Comparison of ENCODE assay signal across 9 cellular contexts in the genomic region with DNA sequence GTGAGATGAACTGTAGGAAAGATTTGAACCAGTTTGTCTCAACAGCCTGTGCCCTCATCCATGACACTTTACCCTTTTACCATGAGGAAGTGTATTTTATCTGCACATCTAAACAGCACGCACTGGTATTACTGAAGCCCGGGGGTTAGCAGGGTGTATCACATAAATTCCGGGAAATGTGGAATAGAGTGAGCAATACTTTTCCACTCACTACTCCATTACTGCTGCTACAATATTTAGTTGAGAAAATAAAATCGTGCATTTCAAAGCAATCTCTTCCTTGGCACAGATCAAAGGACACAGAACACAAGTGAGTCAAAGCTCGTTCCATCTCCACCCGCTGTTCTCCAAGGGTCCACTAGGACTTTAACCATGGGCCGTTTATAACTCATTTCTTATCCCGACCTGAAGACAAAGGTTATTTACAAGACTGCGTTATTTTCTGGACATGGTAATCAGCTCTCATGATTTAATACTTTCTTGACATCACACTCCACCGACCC. TPM values are rescaled to one million over a fixed set of nuclear protein-coding genes. Genes with fewer than 3 reads are reported as not detected.
DNase-seq lines count a peak whose midpoint lies in the region; ATAC-seq and TF ChIP-seq lines count a peak whose summit lies in the region.
"Had no signal": no experiment of that assay in that cellular context is flagged by ENCODE, and none has a peak within 500 bp of the region (broad histone marks: within the 10 kb centered on the region; RNA-seq: fewer than 3 reads in every experiment).

No MANE protein-coding gene starts in this region.

- no peaks in the 10 kb centered on the region for H3K36me3 ChIP-seq in left ventricle myocardium inferior
- H3K36me3 ChIP-seq in uterus, result no peaks in the 10 kb centered on the region

- no peaks in the 10 kb centered on the region for H3K9me3 Mint-ChIP-seq in activated naive CD8-positive, alpha-beta T cell treated with anti-CD3 and anti-CD28 coated beads, Interleukin-2, amount 50 U/mL, for 24 hours
- H3K9me3 Mint-ChIP-seq: CD14-positive monocyte had no signal

- ATAC-seq in Right ventricle myocardium superior (ENCODE audit: poor library complexity) (no peak), left colon (peak; percentile 77), HG02885 (IDR thresholded peaks at IDR 0.05; ENCODE audit: poor library complexity, unreplicated experiment) (no peak)
- ATAC-seq in activated naive CD8-positive, alpha-beta T cell treated with anti-CD3 and anti-CD28 coated beads, Interleukin-2, amount 50 U/mL, for 24 hours, result peak; percentile 44

- peaks cover 94% of the 10 kb centered on the region for H3K4me1 Mint-ChIP-seq in activated naive CD8-positive, alpha-beta T cell treated with anti-CD3 and anti-CD28 coated beads, Interleukin-2, amount 50 U/mL, for 24 hours

- peak overlapping the region; percentile 84 for H3K27ac Mint-ChIP-seq in activated naive CD8-positive, alpha-beta T cell treated with anti-CD3 and anti-CD28 coated beads, Interleukin-2, amount 50 U/mL, for 24 hours

- H3K9me3 ChIP-seq in left ventricle myocardium inferior (replicated peaks) (no peaks in the 10 kb centered on the region), uterus (no peaks in the 10 kb centered on the region)

- no peak for TF ChIP-seq CTCF in left ventricle myocardium inferior (IDR thresholded peaks at IDR 0.05; ENCODE audit: borderline replicate concordance)
- no peak for TF ChIP-seq CTCF in uterus (IDR thresholded peaks at IDR 0.05)

- H3K4me3 ChIP-seq in left ventricle myocardium inferior (no peak overlapping the region), uterus (no peak overlapping the region)

- H3K27ac ChIP-seq in left ventricle myocardium inferior (replicated peaks) (peak overlapping the region; percentile 63), uterus (peak overlapping the region; percentile 47 to 75)

- H3K4me1 ChIP-seq in left ventricle myocardium inferior, result peaks cover 97% of the 10 kb centered on the region
- peaks cover 17 to 22% of the 10 kb centered on the region in 2 donors for H3K4me1 ChIP-seq in uterus

- H3K27me3 ChIP-seq in left ventricle myocardium inferior (ENCODE audit: low read depth), result no peaks in the 10 kb centered on the region
- H3K27me3 ChIP-seq in uterus, result no peaks in the 10 kb centered on the region

- intact Hi-C loops in left ventricle myocardium inferior (cut with micrococcal nuclease) (no loop called here), Right ventricle myocardium superior (cut with DNase I) (no loop called here), left colon (cut with DNase I, micrococcal nuclease) (no loop called here), uterus (cut with DNase I; ENCODE audit: low total_unique reads) (no loop called here)

- peaks cover 14% of the 10 kb centered on the region for H3K36me3 Mint-ChIP-seq in activated naive CD8-positive, alpha-beta T cell treated with anti-CD3 and anti-CD28 coated beads, Interleukin-2, amount 50 U/mL, for 24 hours (ENCODE audit: low read depth)

- TF ChIP-seq POLR2A in uterus (IDR thresholded peaks at IDR 0.05), result no peak

- H3K27me3 Mint-ChIP-seq in activated naive CD8-positive, alpha-beta T cell treated with anti-CD3 and anti-CD28 coated beads, Interleukin-2, amount 50 U/mL, for 24 hours, result no peaks in the 10 kb centered on the region

- DNase-seq in left ventricle myocardium inferior (no peak), Right ventricle myocardium superior (no peak), left colon (no peak), uterus (no peak), epidermal melanocyte (ENCODE audit: insufficient read length, low spot score) (no peak), COLO829 (ENCODE audit: low spot score) (no peak)
- no peak for DNase-seq in activated naive CD8-positive, alpha-beta T cell treated with anti-CD3 and anti-CD28 coated beads, Interleukin-2, amount 50 U/mL, for 24 hours

- no peak overlapping the region for H3K4me3 Mint-ChIP-seq in activated naive CD8-positive, alpha-beta T cell treated with anti-CD3 and anti-CD28 coated beads, Interleukin-2, amount 50 U/mL, for 24 hours

RNA-seq across cellular contexts. Expression of a gene that starts 35.2 kb away (rescaled TPM):
- total RNA-seq in left ventricle myocardium inferior, result 66.2 TPM
- total RNA-seq in Right ventricle myocardium superior, result 56.1 TPM
- total RNA-seq in left colon, result 100 to 1,000 TPM; 204 to 205 TPM
- total RNA-seq in uterus, result 10 to 100 TPM; 29.7 to 73.5 (median 62.6) TPM

Comparison
In these comparisons a context has a peak if more than half of its experiments do, and no peak if none do; other contexts are left out.
1. ATAC-seq: peak in activated naive CD8-positive, alpha-beta T cell treated with anti-CD3 and anti-CD28 coated beads, Interleukin-2, amount 50 U/mL, for 24 hours (single experiment) and left colon (single experiment); none in Right ventricle myocardium superior (single experiment) and HG02885 (single experiment).